31 cellular contexts compared by ENCODE assay signal in the genomic region with DNA sequence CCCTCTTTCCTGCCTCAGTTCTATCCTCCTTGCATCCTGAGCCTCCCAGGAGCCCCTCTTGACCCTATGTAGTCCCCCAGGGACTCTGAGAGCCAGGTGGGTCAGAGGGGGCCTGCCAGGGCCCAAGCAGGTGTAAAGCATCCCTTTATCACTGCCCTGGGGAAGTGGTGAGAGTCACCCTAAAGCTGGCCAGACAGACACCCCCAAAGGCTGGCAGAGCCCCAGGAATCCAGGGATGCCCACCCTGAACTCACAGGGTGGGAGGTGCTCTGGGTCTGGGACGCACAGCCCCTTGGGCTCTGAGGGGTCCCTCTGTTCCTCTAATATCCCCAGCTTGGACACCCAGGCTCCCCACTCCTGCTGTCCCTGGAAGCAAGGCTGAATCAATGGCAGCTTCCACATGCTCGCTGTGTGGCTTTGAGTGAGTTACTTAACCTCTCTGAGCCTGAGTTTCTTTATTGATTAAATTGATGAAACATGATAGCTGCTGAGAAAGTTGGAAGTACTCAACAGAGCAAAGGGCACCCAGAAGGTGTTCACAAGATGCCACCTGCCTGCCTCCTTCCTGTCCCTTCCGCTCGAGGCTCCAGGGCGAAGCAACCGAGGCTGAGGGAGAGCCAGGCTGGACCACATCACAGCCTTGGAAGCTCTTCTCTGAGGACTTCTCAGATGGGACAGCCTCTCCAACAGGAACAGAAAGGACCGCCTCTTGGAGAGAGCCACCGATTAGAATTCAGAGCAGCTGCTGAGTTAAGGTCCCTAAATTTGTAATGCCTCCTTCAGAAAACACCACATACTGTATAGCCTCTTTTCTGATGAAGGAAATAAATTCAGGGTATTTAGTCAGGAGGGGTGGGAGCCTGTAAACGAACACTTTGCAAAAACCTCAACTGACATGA.
A peak's percentile ranks its signal among the peaks of the same experiment; 100 is the strongest.
DNase-seq lines count a peak whose midpoint lies in the region; ATAC-seq, FAIRE-seq and TF ChIP-seq lines count a peak whose summit lies in the region.
"Had no signal": no experiment of that assay in that cellular context is flagged by ENCODE, and none has a peak within 500 bp of the region (broad histone marks: within the 10 kb centered on the region; RNA-seq: fewer than 3 reads in every experiment).

No MANE protein-coding gene starts in this region.

- H3K9ac ChIP-seq in H1 (replicated peaks in 1 of 4; ENCODE audit: extremely low read depth in 1 of 4, low read depth in 3 of 4, low read length in 3 of 4) = no peak overlapping the region

- ATAC-seq in A549 = no peak
- peak in 1 of 4 donors; percentile 6 for ATAC-seq in pancreas
- no peak for ATAC-seq in GM19035 (IDR thresholded peaks at IDR 0.05; ENCODE audit: unreplicated experiment)
- no peak for ATAC-seq in GM18520 (IDR thresholded peaks at IDR 0.05; ENCODE audit: unreplicated experiment)
- ATAC-seq: activated naive CD4-positive, alpha-beta T cell treated with anti-CD3 and anti-CD28 coated beads, Interleukin-2, amount 50 U/mL, for 72 hours; CD8-positive, alpha-beta T cell; esophagus mucosa had no signal

- no peaks in the 10 kb centered on the region for H3K4me1 ChIP-seq in A549
- H3K4me1 ChIP-seq in H1 (replicated peaks in 1 of 4; ENCODE audit: control insufficient read depth in 3 of 4, insufficient read depth in 4 of 4, low read length in 3 of 4) = no peaks in the 10 kb centered on the region
- no peaks in the 10 kb centered on the region for H3K4me1 ChIP-seq in pancreas
- H3K4me1 ChIP-seq: ascending aorta had no signal

- no peaks in the 10 kb centered on the region for H3K27me3 Mint-ChIP-seq in activated CD4-positive, alpha-beta T cell treated with anti-CD3 and anti-CD28 coated beads, Interleukin-2, amount 10 ng/mL, durations not matched to agents 7 days and 5 days
- H3K27me3 Mint-ChIP-seq: naive B cell had no signal

- TF ChIP-seq RAD21 in A549 (conservative IDR thresholded peaks at IDR 0.05 in 1 of 2, IDR thresholded peaks at IDR 0.05 in 1 of 2) (no peak), H1 (IDR thresholded peaks at IDR 0.05 in 1 of 2, conservative IDR thresholded peaks at IDR 0.05 in 1 of 2; ENCODE audit: low read depth in 2 of 2, low read length in 2 of 2) (no peak)

- CTCF ChIA-PET in activated CD4-positive, alpha-beta T cell treated with anti-CD3 and anti-CD28 coated beads, Interleukin-2, amount 10 ng/mL, durations not matched to agents 7 days and 5 days (lab: Charles Lee) = interaction anchor here (0.6 to 1.2 kb wide), 2 partner anchors 19 to 26 kb away, joined by 3 to 4 read pairs; no protein-coding TSS in a partner anchor
- CTCF ChIA-PET in A549 (lab: Yijun Ruan, JAX) (interaction anchor here (0.9 to 1.5 kb wide), 7 partner anchors 10 to 452 kb away, joined by 3 to 4 read pairs (median 4); no protein-coding TSS in a partner anchor), H1 (lab: Charles Lee; ENCODE audit: partially characterized antibody) (interaction anchor here (0.7 to 1.4 kb wide), 4 partner anchors 10 to 84 kb away, joined by 3 to 5 read pairs (median 4); no protein-coding TSS in a partner anchor)

- no peak overlapping the region for H3K14ac ChIP-seq in H1 (ENCODE audit: insufficient read length)

- TF ChIP-seq POLR2A in A549 (IDR thresholded peaks at IDR 0.05; ENCODE audit: low read length) (no peak), H1 (IDR thresholded peaks at IDR 0.05; ENCODE audit: control extremely low read depth in 1 of 2, low read depth in 2 of 2, low read length in 2 of 2) (no peak)

- TF ChIP-seq CTCF in A549 (IDR thresholded peaks at IDR 0.05) (no peak), H1 (IDR thresholded peaks at IDR 0.05; ENCODE audit: control extremely low read depth in 1 of 3, insufficient read depth in 1 of 3, low read depth in 1 of 3, low read length in 3 of 3) (no peak), pancreas (IDR thresholded peaks at IDR 0.05) (no peak)

- no peak overlapping the region for H4K91ac ChIP-seq in H1 (replicated peaks; ENCODE audit: insufficient read length, low read length)

- no peaks in the 10 kb centered on the region for H3K36me3 Mint-ChIP-seq in activated CD4-positive, alpha-beta T cell treated with anti-CD3 and anti-CD28 coated beads, Interleukin-2, amount 10 ng/mL, durations not matched to agents 7 days and 5 days (ENCODE audit: low read depth)
- H3K36me3 Mint-ChIP-seq: activated naive CD4-positive, alpha-beta T cell treated with anti-CD3 and anti-CD28 coated beads, Interleukin-2, amount 50 U/mL, for 72 hours; CD8-positive, alpha-beta T cell had no signal

- H3K27ac ChIP-seq in A549 = no peak overlapping the region
- no peak overlapping the region for H3K27ac ChIP-seq in H1 (ENCODE audit: low read depth, low read length)
- H3K27ac ChIP-seq in pancreas = no peak overlapping the region
- H3K27ac ChIP-seq: ascending aorta, PC-9 had no signal

- H3K4me3 ChIP-seq in A549 (no peak overlapping the region), H1 (ENCODE audit: extremely low read depth in 1 of 4, insufficient read depth in 2 of 4, low read depth in 3 of 4, low read length in 4 of 4) (no peak overlapping the region), pancreas (no peak overlapping the region)
- H3K4me3 ChIP-seq: ascending aorta, PC-9, upper lobe of left lung had no signal

- H2BK20ac ChIP-seq in H1 (ENCODE audit: low read length) = no peak overlapping the region

- no peak overlapping the region for H2BK15ac ChIP-seq in H1 (ENCODE audit: low read length)

- no peaks in the 10 kb centered on the region for H3K4me1 Mint-ChIP-seq in activated CD4-positive, alpha-beta T cell treated with anti-CD3 and anti-CD28 coated beads, Interleukin-2, amount 10 ng/mL, durations not matched to agents 7 days and 5 days
- H3K4me1 Mint-ChIP-seq: endodermal cell had no signal

- no peaks in the 10 kb centered on the region; a peak in 1 of 8 replicates for H3K36me3 ChIP-seq in H1 (ENCODE audit: control insufficient read depth in 2 of 4, insufficient read depth in 4 of 4, low read length in 3 of 4)
- H3K36me3 ChIP-seq in pancreas = peaks cover 0 to 12% (median 8%) of the 10 kb centered on the region in 3 donors
- H3K36me3 ChIP-seq: ascending aorta had no signal

- intact Hi-C loops in pancreas (cut with DNase I) = no loop called here

- H2BK5ac ChIP-seq in H1 (ENCODE audit: low read depth, low read length) = no peak overlapping the region

- no peak overlapping the region for H2AFZ ChIP-seq in H1 (ENCODE audit: low read length)
- H2AFZ ChIP-seq: PC-9 had no signal

- POLR2A ChIA-PET in activated CD4-positive, alpha-beta T cell treated with anti-CD3 and anti-CD28 coated beads, Interleukin-2, amount 10 ng/mL, durations not matched to agents 7 days and 5 days (lab: Charles Lee) = no interaction called here
- POLR2A ChIA-PET in A549 (lab: Yijun Ruan, JAX) (no interaction called here), H1 (lab: Charles Lee; ENCODE audit: partially characterized antibody) (interaction anchor here (0.7 to 1.5 kb wide), 4 partner anchors 11 to 64 kb away, joined by 3 read pairs; no protein-coding TSS in a partner anchor)

- H2AK5ac ChIP-seq in H1 (ENCODE audit: low read depth, low read length) = no peak overlapping the region

- H3K56ac ChIP-seq in H1 (replicated peaks; ENCODE audit: insufficient read length, low read depth, low read length) = no peak overlapping the region

- no peak for TF ChIP-seq EP300 in A549 (IDR thresholded peaks at IDR 0.05)
- TF ChIP-seq EP300 in H1 (IDR thresholded peaks at IDR 0.05; ENCODE audit: borderline replicate concordance in 1 of 2, low read depth in 2 of 2, low read length in 2 of 2) = no peak

- no peaks in the 10 kb centered on the region for H3K9me3 Mint-ChIP-seq in activated CD4-positive, alpha-beta T cell treated with anti-CD3 and anti-CD28 coated beads, Interleukin-2, amount 10 ng/mL, durations not matched to agents 7 days and 5 days
- H3K9me3 Mint-ChIP-seq: activated T-helper 1 cell treated with anti-CD3 and anti-CD28 coated beads, Interleukin-12 subunit alpha, Interleukin-12 subunit beta, Interleukin-2, Interleukin-4 antibody, amounts not matched to agents 30 ng/mL and 10 ng/mL and 1 ng/mL, durations not matched to agents 14 hours and 24 hours and 36 hours; CD8-positive, alpha-beta T cell; dendritic cell treated with granulocyte-macrophage colony-stimulating factor and Interleukin-4, amounts not matched to agents 40 ng/mL and 50 ng/mL, for 4 days; endodermal cell had no signal

- no peaks in the 10 kb centered on the region for H3K79me2 ChIP-seq in H1 (ENCODE audit: control insufficient read depth in 1 of 2, insufficient read depth in 2 of 2, low read length in 2 of 2)

- H4K20me1 ChIP-seq in H1 (replicated peaks in 1 of 2; ENCODE audit: control insufficient read depth in 1 of 2, insufficient read depth in 2 of 2, low read length in 2 of 2) = peaks cover 0 to 7% of the 10 kb centered on the region in 2 experiments

- no peak overlapping the region for H3K4ac ChIP-seq in H1 (replicated peaks; ENCODE audit: insufficient read length, low read depth, low read length)

- 0 out of 2 replicates have a peak overlapping the region, but pooled peaks have one; percentile 60 for H2BK12ac ChIP-seq in H1 (ENCODE audit: low read depth, low read length)

- peaks cover 4% of the 10 kb centered on the region for H3K23me2 ChIP-seq in H1 (ENCODE audit: low read depth, low read length)

- WGBS in A549 (ENCODE audit: missing lambda C conversion rate) = 87% methylated on average over 8 of the region's 9 CpGs
- 90% methylated on average over 9 of the region's 9 CpGs; no CpG with 5 or more reads in 1 of the 2 experiments for WGBS in H1 (ENCODE audit: extremely low coverage in 1 of 2, insufficient coverage in 1 of 2, insufficient read length in 1 of 2, insufficient replicate concordance in 2 of 2, low coverage in 1 of 2, low lambda C conversion rate in 2 of 2, missing lambda C conversion rate in 1 of 2), 2 experiments
- 84 to 92% methylated on average over 9 of the region's 9 CpGs for WGBS in pancreas, 2 donors

- no peak overlapping the region for H3K4me3 Mint-ChIP-seq in activated CD4-positive, alpha-beta T cell treated with anti-CD3 and anti-CD28 coated beads, Interleukin-2, amount 10 ng/mL, durations not matched to agents 7 days and 5 days
- H3K4me3 Mint-ChIP-seq: activated T-helper 1 cell treated with anti-CD3 and anti-CD28 coated beads, Interleukin-12 subunit alpha, Interleukin-12 subunit beta, Interleukin-2, Interleukin-4 antibody, amounts not matched to agents 30 ng/mL and 10 ng/mL and 1 ng/mL, durations not matched to agents 14 hours and 24 hours and 36 hours; CD8-positive, alpha-beta T cell; dendritic cell treated with granulocyte-macrophage colony-stimulating factor and Interleukin-4, amounts not matched to agents 40 ng/mL and 50 ng/mL, for 4 days; endodermal cell; naive B cell had no signal

- H3K27me3 ChIP-seq in H1 (replicated peaks in 1 of 4; ENCODE audit: control insufficient read depth in 3 of 4, extremely low read depth in 1 of 4, insufficient read depth in 3 of 4, low read length in 3 of 4) = no peaks in the 10 kb centered on the region; a peak in 1 of 7 replicates
- H3K27me3 ChIP-seq in pancreas = no peaks in the 10 kb centered on the region
- H3K27me3 ChIP-seq: ascending aorta, upper lobe of left lung had no signal

- no peak overlapping the region for H3K23ac ChIP-seq in H1 (ENCODE audit: insufficient read length)

- H3K79me1 ChIP-seq in H1 (ENCODE audit: low read depth, low read length) = no peaks in the 10 kb centered on the region

- H3K27ac Mint-ChIP-seq in activated CD4-positive, alpha-beta T cell treated with anti-CD3 and anti-CD28 coated beads, Interleukin-2, amount 10 ng/mL, durations not matched to agents 7 days and 5 days = no peak overlapping the region
- H3K27ac Mint-ChIP-seq: activated naive CD4-positive, alpha-beta T cell treated with anti-CD3 and anti-CD28 coated beads, Interleukin-2, amount 50 U/mL, for 72 hours; activated T-helper 1 cell treated with anti-CD3 and anti-CD28 coated beads, Interleukin-12 subunit alpha, Interleukin-12 subunit beta, Interleukin-2, Interleukin-4 antibody, amounts not matched to agents 30 ng/mL and 10 ng/mL and 1 ng/mL, durations not matched to agents 14 hours and 24 hours and 36 hours; CD8-positive, alpha-beta T cell; dendritic cell treated with granulocyte-macrophage colony-stimulating factor and Interleukin-4, amounts not matched to agents 40 ng/mL and 50 ng/mL, for 4 days; endodermal cell; naive B cell had no signal

- FAIRE-seq in A549 (lab: Jason Lieb, UNC) = no peak
- no peak for FAIRE-seq in H1 (lab: Jason Lieb, UNC)
- FAIRE-seq in pancreas (lab: Jason Lieb, UNC) = no peak

- no peak overlapping the region for H2BK120ac ChIP-seq in H1 (replicated peaks; ENCODE audit: low read depth, low read length)

- DNase-seq in activated CD4-positive, alpha-beta T cell treated with anti-CD3 and anti-CD28 coated beads, Interleukin-2, amount 10 ng/mL, durations not matched to agents 7 days and 5 days = peak; percentile 3
- DNase-seq in activated CD4-positive, alpha-beta T cell treated with anti-CD3 and anti-CD28 coated beads for 4 hours = no peak
- DNase-seq in A549 (ENCODE audit: low read depth in 1 of 2, low spot score in 1 of 2) = no peak
- no peak for DNase-seq in H1 (ENCODE audit: low read depth in 1 of 2, low spot score in 2 of 2)
- peak in 4 of 6 donors; percentile 10 to 44 (median 35) for DNase-seq in pancreas
- DNase-seq in DMS79 treated with DMSO at 0.1 percent for 48 hours (lab: John Stamatoyannopoulos, UW) = no peak
- DNase-seq: 8988T; activated CD4-positive, alpha-beta T cell treated with anti-CD3 and anti-CD28 coated beads, Interleukin-2, amount 50 U/mL, for 1 hour; CD8-positive, alpha-beta T cell; central memory CD4-positive, alpha-beta T cell; endodermal cell; foreskin fibroblast; H7; mesenchymal stem cell; naive B cell; NCI-H1694; NCI-H2171; NCI-H524 treated with DMSO at 0.1 percent for 48 hours; NK-92 treated with Interleukin-12 subunit alpha and Interleukin-12 subunit beta, amount 100 ng/mL, for 24 hours; occipital lobe; SIG-M5; stimulated activated CD4-positive, alpha-beta T cell treated with anti-CD3 and anti-CD28 coated beads, Interleukin-2, amount 100 ng/mL, for 48 hours had no signal

- H4K8ac ChIP-seq in H1 (ENCODE audit: extremely low read depth, insufficient read depth, low read length) = peak overlapping the region; percentile 64

- H3K18ac ChIP-seq in H1 (ENCODE audit: extremely low read depth, low read length) = no peak overlapping the region

- H3K9me3 ChIP-seq in A549 (no peaks in the 10 kb centered on the region), H1 (ENCODE audit: insufficient read depth in 2 of 2, low read depth in 1 of 2, low read length in 1 of 2) (no peaks in the 10 kb centered on the region), pancreas (no peaks in the 10 kb centered on the region)
- H3K9me3 ChIP-seq: ascending aorta, upper lobe of left lung had no signal

- H4K5ac ChIP-seq in H1 (ENCODE audit: insufficient read length, low read depth, low read length) = no peak overlapping the region

- H3K4me2 ChIP-seq in A549 (no peak overlapping the region), H1 (ENCODE audit: insufficient read depth in 1 of 2, low read depth in 2 of 2, low read length in 2 of 2) (no peak overlapping the region)
- H3K4me2 ChIP-seq: PC-9 had no signal

Comparison
In these comparisons a context has a peak if more than half of its experiments do, and no peak if none do; other contexts are left out.
1. DNase-seq: peak in activated CD4-positive, alpha-beta T cell treated with anti-CD3 and anti-CD28 coated beads, Interleukin-2, amount 10 ng/mL, durations not matched to agents 7 days and 5 days (single experiment) and pancreas (4 of 6); none in activated CD4-positive, alpha-beta T cell treated with anti-CD3 and anti-CD28 coated beads for 4 hours (0 of 2), A549 (0 of 2), H1 (0 of 2) and DMS79 treated with DMSO at 0.1 percent for 48 hours (single experiment).